1 cellular context compared by ENCODE assay signal in the genomic region with DNA sequence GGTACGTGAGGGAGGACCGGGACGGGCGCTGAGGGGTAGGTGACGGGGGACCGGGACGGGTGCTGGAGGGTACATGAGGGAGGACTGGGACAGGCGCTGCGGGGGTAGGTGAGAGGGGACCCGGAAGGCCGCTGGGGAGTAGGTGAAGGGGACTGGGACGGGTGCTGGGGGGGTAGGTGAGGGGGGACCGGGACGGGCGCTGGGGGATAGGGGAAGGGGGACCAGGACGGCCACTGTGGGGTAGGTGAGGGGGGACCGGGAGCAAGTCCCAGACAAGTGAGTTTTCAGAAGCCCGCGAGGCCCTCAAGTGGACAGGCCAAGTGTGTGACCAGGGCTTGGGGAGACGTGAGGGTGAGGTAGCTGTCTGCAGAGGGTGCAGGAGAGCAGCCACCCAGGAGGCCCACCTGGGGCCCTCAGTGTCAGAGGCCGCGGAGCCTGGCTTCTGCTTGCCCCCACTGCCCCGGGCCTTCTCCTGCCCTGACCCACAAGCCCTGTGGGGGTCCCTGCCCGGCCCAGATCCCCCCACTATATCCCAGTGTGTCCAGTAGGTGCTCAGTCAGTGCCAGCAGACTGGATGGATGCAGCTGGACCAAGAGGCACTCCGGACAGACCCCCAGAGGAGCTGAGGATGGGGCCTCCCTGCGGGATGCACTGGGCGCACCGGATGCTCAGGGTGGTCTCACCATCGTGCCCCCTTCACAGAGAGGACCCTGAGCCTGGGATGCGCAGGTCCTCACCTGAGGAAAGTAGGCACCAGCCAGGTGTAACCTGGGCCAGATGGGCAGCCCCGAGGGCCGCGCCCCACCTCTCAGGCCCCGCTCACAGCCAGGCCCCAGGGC.
TF ChIP-seq lines count a peak whose summit lies in the region.

No MANE protein-coding gene starts in this region.

TF ChIP-seq in SK-N-SH, 30 proteins besides CTCF, POLR2A, EP300 and RAD21 (continued from another document):
- TF ChIP-seq ELF1 (IDR thresholded peaks at IDR 0.05) (no peak), RFX5 (IDR thresholded peaks at IDR 0.05; ENCODE audit: low read length) (no peak), SIN3A (IDR thresholded peaks at IDR 0.05; ENCODE audit: borderline replicate concordance, low read depth, low read length) (no peak), FOSL2 (IDR thresholded peaks at IDR 0.05; ENCODE audit: borderline replicate concordance, low read depth) (no peak), JUND (IDR thresholded peaks at IDR 0.05) (no peak), TAF1 (IDR thresholded peaks at IDR 0.05; ENCODE audit: borderline replicate concordance, low read depth, low read length) (no peak), POLR2AphosphoS5 (IDR thresholded peaks at IDR 0.05; ENCODE audit: low read depth, low read length) (no peak), CHD2 (IDR thresholded peaks at IDR 0.05; ENCODE audit: low read length, partially characterized antibody) (no peak), TEAD4 (IDR thresholded peaks at IDR 0.05; ENCODE audit: borderline replicate concordance, insufficient read depth) (no peak), FOXM1 (IDR thresholded peaks at IDR 0.05; ENCODE audit: low read depth) (no peak), SMC3 (IDR thresholded peaks at IDR 0.05; ENCODE audit: low read depth, low read length) (no peak), YY1 (IDR thresholded peaks at IDR 0.05; ENCODE audit: low read depth) (no peak), NRF1 (IDR thresholded peaks at IDR 0.05; ENCODE audit: low read depth, low read length) (no peak), TCF12 (IDR thresholded peaks at IDR 0.05) (no peak)
- TF ChIP-seq, protein P1, sequence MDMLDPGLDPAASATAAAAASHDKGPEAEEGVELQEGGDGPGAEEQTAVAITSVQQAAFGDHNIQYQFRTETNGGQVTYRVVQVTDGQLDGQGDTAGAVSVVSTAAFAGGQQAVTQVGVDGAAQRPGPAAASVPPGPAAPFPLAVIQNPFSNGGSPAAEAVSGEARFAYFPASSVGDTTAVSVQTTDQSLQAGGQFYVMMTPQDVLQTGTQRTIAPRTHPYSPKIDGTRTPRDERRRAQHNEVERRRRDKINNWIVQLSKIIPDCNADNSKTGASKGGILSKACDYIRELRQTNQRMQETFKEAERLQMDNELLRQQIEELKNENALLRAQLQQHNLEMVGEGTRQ (IDR thresholded peaks at IDR 0.05; ENCODE audit: borderline replicate concordance, low read depth, low read length) = no peak
- TF ChIP-seq, protein P2, sequence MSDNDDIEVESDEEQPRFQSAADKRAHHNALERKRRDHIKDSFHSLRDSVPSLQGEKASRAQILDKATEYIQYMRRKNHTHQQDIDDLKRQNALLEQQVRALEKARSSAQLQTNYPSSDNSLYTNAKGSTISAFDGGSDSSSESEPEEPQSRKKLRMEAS (IDR thresholded peaks at IDR 0.05; ENCODE audit: low read depth) = no peak
